ENCODE assay signal across 10 cellular contexts in genomic region chr6:170177383-170178265, GRCh38.
DNase-seq lines count a peak whose midpoint lies in the region; ATAC-seq and TF ChIP-seq lines count a peak whose summit lies in the region.
"Had no signal": no experiment of that assay in that cellular context is flagged by ENCODE, and none has a peak within 500 bp of the region (broad histone marks: within the 10 kb centered on the region; RNA-seq: fewer than 3 reads in every experiment).

No MANE protein-coding gene starts in this region.

- POLR2A ChIA-PET in activated CD4-positive, alpha-beta memory T cell treated with anti-CD3 and anti-CD28 coated beads, Interleukin-2, amount 10 ng/mL, durations not matched to agents 7 days and 5 days (lab: Charles Lee) = interaction anchor here (1.2 kb wide), 1 partner anchor 30 kb away, joined by 3 read pairs; no protein-coding TSS in a partner anchor
- POLR2A ChIA-PET in activated CD4-positive, alpha-beta memory T cell treated with anti-CD3 and anti-CD28 coated beads for 36 hours (lab: Charles Lee) = no interaction called here

- H3K4me1 Mint-ChIP-seq in activated CD4-positive, alpha-beta memory T cell treated with anti-CD3 and anti-CD28 coated beads, Interleukin-2, amount 10 ng/mL, durations not matched to agents 7 days and 5 days = no peaks in the 10 kb centered on the region
- no peaks in the 10 kb centered on the region for H3K4me1 Mint-ChIP-seq in activated CD4-positive, alpha-beta memory T cell treated with anti-CD3 and anti-CD28 coated beads for 36 hours (ENCODE audit: low read depth)
- H3K4me1 Mint-ChIP-seq in immature natural killer cell = peaks cover 16 to 17% of the 10 kb centered on the region in 2 donors

- peak; percentile 42 for ATAC-seq in stimulated activated naive CD8-positive, alpha-beta T cell treated with anti-CD3 and anti-CD28 coated beads, Interleukin-15, Interleukin-2, amounts not matched to agents 100 U/mL and 50 U/mL, for 24 hours
- no peak for ATAC-seq in GM18505 (IDR thresholded peaks at IDR 0.05; ENCODE audit: unreplicated experiment)
- ATAC-seq in GM21526 (IDR thresholded peaks at IDR 0.05; ENCODE audit: low FRiP score, unreplicated experiment) = no peak

- H3K27ac ChIP-seq in Peyer's patch = no peak overlapping the region

- TF ChIP-seq CTCF in Peyer's patch (IDR thresholded peaks at IDR 0.05) = no peak

- H3K36me3 ChIP-seq in Peyer's patch = no peaks in the 10 kb centered on the region

- peaks cover 9% of the 10 kb centered on the region for H3K9me3 Mint-ChIP-seq in activated CD4-positive, alpha-beta memory T cell treated with anti-CD3 and anti-CD28 coated beads, Interleukin-2, amount 10 ng/mL, durations not matched to agents 7 days and 5 days
- H3K9me3 Mint-ChIP-seq in activated CD4-positive, alpha-beta memory T cell treated with anti-CD3 and anti-CD28 coated beads for 36 hours = peaks cover 2% of the 10 kb centered on the region
- peaks cover 0 to 2% (median 0%) of the 10 kb centered on the region in 6 donors for H3K9me3 Mint-ChIP-seq in immature natural killer cell

- H3K4me3 Mint-ChIP-seq in activated CD4-positive, alpha-beta memory T cell treated with anti-CD3 and anti-CD28 coated beads, Interleukin-2, amount 10 ng/mL, durations not matched to agents 7 days and 5 days = no peak overlapping the region
- H3K4me3 Mint-ChIP-seq in activated CD4-positive, alpha-beta memory T cell treated with anti-CD3 and anti-CD28 coated beads for 36 hours = no peak overlapping the region
- H3K4me3 Mint-ChIP-seq in immature natural killer cell = peak overlapping the region in 3 of 5 donors; percentile 29 to 66 (median 46)
- H3K4me3 Mint-ChIP-seq: T-helper 1 cell treated with Interleukin-12 subunit alpha and Interleukin-12 subunit beta and Interleukin-4 antibody, amounts not matched to agents 30 μg/mL and 1 μg/mL, for 36 hours had no signal

- no peaks in the 10 kb centered on the region for H3K9me3 ChIP-seq in Peyer's patch

- no peaks in the 10 kb centered on the region for H3K27me3 Mint-ChIP-seq in activated CD4-positive, alpha-beta memory T cell treated with anti-CD3 and anti-CD28 coated beads, Interleukin-2, amount 10 ng/mL, durations not matched to agents 7 days and 5 days
- peaks cover 9% of the 10 kb centered on the region for H3K27me3 Mint-ChIP-seq in activated CD4-positive, alpha-beta memory T cell treated with anti-CD3 and anti-CD28 coated beads for 36 hours
- peaks cover 34 to 67% (median 42%) of the 10 kb centered on the region in 3 donors for H3K27me3 Mint-ChIP-seq in immature natural killer cell (ENCODE audit: low read depth in 3 of 3)

- no peak for TF ChIP-seq POLR2A in Peyer's patch (IDR thresholded peaks at IDR 0.05)
- no peak for TF ChIP-seq POLR2A in GM18505 (IDR thresholded peaks at IDR 0.05; ENCODE audit: borderline replicate concordance, extremely low read depth, insufficient read depth, insufficient read length)

- DNase-seq in activated CD4-positive, alpha-beta memory T cell treated with anti-CD3 and anti-CD28 coated beads, Interleukin-2, amount 10 ng/mL, durations not matched to agents 7 days and 5 days = peak; percentile 15
- DNase-seq in activated CD4-positive, alpha-beta memory T cell treated with anti-CD3 and anti-CD28 coated beads for 36 hours = no peak
- DNase-seq in Peyer's patch (peak in 2 of 3 donors; percentile 45 to 49), immature natural killer cell (peak in 2 of 3 donors; percentile 42 to 54), OCI-M2 (lab: John Stamatoyannopoulos, UW; ENCODE audit: unreplicated experiment) (no peak)
- DNase-seq in stimulated activated naive CD8-positive, alpha-beta T cell treated with anti-CD3 and anti-CD28 coated beads, Interleukin-15, Interleukin-2, amounts not matched to agents 100 U/mL and 50 U/mL, for 24 hours = no peak
- DNase-seq: NCI-H187 treated with DMSO at 0.1 percent for 48 hours had no signal

- no peaks in the 10 kb centered on the region for H3K36me3 Mint-ChIP-seq in activated CD4-positive, alpha-beta memory T cell treated with anti-CD3 and anti-CD28 coated beads, Interleukin-2, amount 10 ng/mL, durations not matched to agents 7 days and 5 days (ENCODE audit: low read depth)
- no peaks in the 10 kb centered on the region for H3K36me3 Mint-ChIP-seq in activated CD4-positive, alpha-beta memory T cell treated with anti-CD3 and anti-CD28 coated beads for 36 hours
- peaks cover 0 to 2% (median 0%) of the 10 kb centered on the region in 3 donors for H3K36me3 Mint-ChIP-seq in immature natural killer cell

- H3K27ac Mint-ChIP-seq in activated CD4-positive, alpha-beta memory T cell treated with anti-CD3 and anti-CD28 coated beads, Interleukin-2, amount 10 ng/mL, durations not matched to agents 7 days and 5 days = no peak overlapping the region
- no peak overlapping the region for H3K27ac Mint-ChIP-seq in activated CD4-positive, alpha-beta memory T cell treated with anti-CD3 and anti-CD28 coated beads for 36 hours
- peak overlapping the region in 3 of 6 donors; percentile 34 to 92 (median 71) for H3K27ac Mint-ChIP-seq in immature natural killer cell

- CTCF ChIA-PET in activated CD4-positive, alpha-beta memory T cell treated with anti-CD3 and anti-CD28 coated beads, Interleukin-2, amount 10 ng/mL, durations not matched to agents 7 days and 5 days (lab: Charles Lee) = no interaction called here
- CTCF ChIA-PET in activated CD4-positive, alpha-beta memory T cell treated with anti-CD3 and anti-CD28 coated beads for 36 hours (lab: Charles Lee) = no interaction called here

- intact Hi-C loops in activated CD4-positive, alpha-beta memory T cell treated with anti-CD3 and anti-CD28 coated beads for 36 hours (cut with micrococcal nuclease) = no loop called here

- H3K4me1 ChIP-seq in Peyer's patch = no peaks in the 10 kb centered on the region

- no peak overlapping the region for H3K4me3 ChIP-seq in Peyer's patch

- no peaks in the 10 kb centered on the region for H3K27me3 ChIP-seq in Peyer's patch

Comparison
In these comparisons a context has a peak if more than half of its experiments do, and no peak if none do; other contexts are left out.
1. DNase-seq: peak in activated CD4-positive, alpha-beta memory T cell treated with anti-CD3 and anti-CD28 coated beads, Interleukin-2, amount 10 ng/mL, durations not matched to agents 7 days and 5 days (single experiment), Peyer's patch (2 of 3) and immature natural killer cell (2 of 3); none in activated CD4-positive, alpha-beta memory T cell treated with anti-CD3 and anti-CD28 coated beads for 36 hours (single experiment), stimulated activated naive CD8-positive, alpha-beta T cell treated with anti-CD3 and anti-CD28 coated beads, Interleukin-15, Interleukin-2, amounts not matched to agents 100 U/mL and 50 U/mL, for 24 hours (single experiment) and OCI-M2 (single experiment).
2. H3K4me3 Mint-ChIP-seq: peak in immature natural killer cell (3 of 5); none in activated CD4-positive, alpha-beta memory T cell treated with anti-CD3 and anti-CD28 coated beads, Interleukin-2, amount 10 ng/mL, durations not matched to agents 7 days and 5 days (single experiment) and activated CD4-positive, alpha-beta memory T cell treated with anti-CD3 and anti-CD28 coated beads for 36 hours (single experiment).